Comparison of ENCODE assay signal across 25 cellular contexts in genomic region chr15:48025118-48025517, GRCh38.
DNase-seq lines count a peak whose midpoint lies in the region; ATAC-seq, FAIRE-seq and TF ChIP-seq lines count a peak whose summit lies in the region.
"Had no signal": no experiment of that assay in that cellular context is flagged by ENCODE, and none has a peak within 500 bp of the region (broad histone marks: within the 10 kb centered on the region; RNA-seq: fewer than 3 reads in every experiment).

No MANE protein-coding gene starts in this region.

- no peak overlapping the region for H3K9ac ChIP-seq in smooth muscle cell (ENCODE audit: low read depth)

- H3K36me3 ChIP-seq in breast epithelium (no peaks in the 10 kb centered on the region), RWPE2 (ENCODE audit: low read depth) (no peaks in the 10 kb centered on the region), smooth muscle cell (ENCODE audit: low read depth) (no peaks in the 10 kb centered on the region), small intestine (ENCODE audit: control insufficient read depth in 2 of 2, insufficient read depth in 2 of 2, low read length in 2 of 2) (no peaks in the 10 kb centered on the region)
- H3K36me3 ChIP-seq: ascending aorta, thoracic aorta had no signal

- CTCF ChIA-PET in MCF 10A (lab: Yijun Ruan, JAX), result interaction anchor here (0.7 to 1.4 kb wide), 2 partner anchors 60 to 600 kb away, joined by 3 to 4 read pairs; no protein-coding TSS in a partner anchor

- H3K4me2 ChIP-seq in smooth muscle cell, result no peak overlapping the region

- POLR2A ChIA-PET in MCF 10A (lab: Yijun Ruan, JAX), result interaction anchor here (0.6 kb wide), 1 partner anchor 451 kb away, joined by 3 read pairs; no protein-coding TSS in a partner anchor

- TF ChIP-seq POLR2A in breast epithelium (IDR thresholded peaks at IDR 0.05), result no peak

- H3K9me3 ChIP-seq in breast epithelium (no peaks in the 10 kb centered on the region), RWPE2 (ENCODE audit: severe bottlenecking) (no peaks in the 10 kb centered on the region), smooth muscle cell (replicated peaks; ENCODE audit: low read depth) (no peaks in the 10 kb centered on the region), small intestine (ENCODE audit: control insufficient read depth, low read depth) (no peaks in the 10 kb centered on the region)
- H3K9me3 ChIP-seq: ascending aorta, thoracic aorta had no signal

- no peak overlapping the region for H3K4me3 ChIP-seq in breast epithelium
- H3K4me3 ChIP-seq in RWPE2 (ENCODE audit: severe bottlenecking), result no peak overlapping the region
- H3K4me3 ChIP-seq in epithelial cell of proximal tubule (ENCODE audit: low read depth, low read length), result no peak overlapping the region
- H3K4me3 ChIP-seq in smooth muscle cell, result no peak overlapping the region
- H3K4me3 ChIP-seq in small intestine (ENCODE audit: low read depth in 1 of 2, low read length in 2 of 2), result no peak overlapping the region
- H3K4me3 ChIP-seq: ascending aorta, lung, thoracic aorta had no signal

- H3K27me3 ChIP-seq in breast epithelium (no peaks in the 10 kb centered on the region), RWPE2 (ENCODE audit: insufficient read depth, poor library complexity, severe bottlenecking) (no peaks in the 10 kb centered on the region), smooth muscle cell (ENCODE audit: low read depth) (peaks cover 3% of the 10 kb centered on the region), small intestine (ENCODE audit: control insufficient read depth in 2 of 2, insufficient read depth in 2 of 2, low read length in 2 of 2) (no peaks in the 10 kb centered on the region)
- H3K27me3 ChIP-seq: ascending aorta had no signal

- no peaks in the 10 kb centered on the region for H3K27me3 Mint-ChIP-seq in MCF 10A (ENCODE audit: insufficient read depth, unreplicated experiment)

- intact Hi-C loops in MCF 10A (cut with micrococcal nuclease), result no loop called here
- intact Hi-C loops in breast epithelium (cut with DNase I; ENCODE audit: low total_unique reads), result no loop called here

- no peak overlapping the region for H3K27ac Mint-ChIP-seq in MCF 10A (ENCODE audit: low read depth, unreplicated experiment)
- H3K27ac Mint-ChIP-seq: activated CD4-positive, alpha-beta T cell treated with anti-CD3 and anti-CD28 coated beads for 36 hours; activated naive CD4-positive, alpha-beta T cell treated with anti-CD3 and anti-CD28 coated beads for 36 hours; activated T-cell treated with anti-CD3 and anti-CD28 coated beads, Interleukin-2, amount 50 U/mL, for 72 hours had no signal

- H3K4me1 Mint-ChIP-seq in MCF 10A (ENCODE audit: insufficient read depth, unreplicated experiment), result no peaks in the 10 kb centered on the region

- H2AFZ ChIP-seq in smooth muscle cell (ENCODE audit: low read depth), result no peak overlapping the region

- H3F3A ChIP-seq in smooth muscle cell (ENCODE audit: low read depth), result no peaks in the 10 kb centered on the region

- no peaks in the 10 kb centered on the region for H3K36me3 Mint-ChIP-seq in MCF 10A (ENCODE audit: insufficient read depth, unreplicated experiment)

- TF ChIP-seq CTCF in MCF 10A (IDR thresholded peaks at IDR 0.05; ENCODE audit: unreplicated experiment) (peak; percentile 28), breast epithelium (IDR thresholded peaks at IDR 0.05) (no peak), RWPE2 (IDR thresholded peaks at IDR 0.05; ENCODE audit: poor library complexity, severe bottlenecking) (peak; percentile 22), epithelial cell of proximal tubule (conservative IDR thresholded peaks at IDR 0.05; ENCODE audit: low read depth, low read length) (peak; percentile 32), smooth muscle cell (IDR thresholded peaks at IDR 0.05; ENCODE audit: borderline replicate concordance, insufficient read depth, poor library complexity, severe bottlenecking) (peak; percentile 8)

- WGBS in smooth muscle cell (ENCODE audit: low lambda C conversion rate), result 84% methylated on average over 1 of the region's 1 CpG
- 78 to 89% (median 82%) methylated on average over 1 of the region's 1 CpG for WGBS in small intestine, 3 donors

- no peaks in the 10 kb centered on the region for H3K4me1 ChIP-seq in breast epithelium
- no peaks in the 10 kb centered on the region for H3K4me1 ChIP-seq in RWPE2 (ENCODE audit: insufficient read depth, poor library complexity, severe bottlenecking)
- H3K4me1 ChIP-seq in smooth muscle cell (ENCODE audit: low read depth), result no peaks in the 10 kb centered on the region
- no peaks in the 10 kb centered on the region for H3K4me1 ChIP-seq in small intestine (ENCODE audit: control insufficient read depth in 2 of 2, insufficient read depth in 1 of 2, low read depth in 1 of 2, low read length in 1 of 2)
- H3K4me1 ChIP-seq: ascending aorta had no signal

- H3K27ac ChIP-seq in breast epithelium (no peak overlapping the region), RWPE2 (ENCODE audit: poor library complexity, severe bottlenecking) (no peak overlapping the region), smooth muscle cell (ENCODE audit: low read depth) (no peak overlapping the region), small intestine (ENCODE audit: low read depth in 1 of 2, low read length in 1 of 2) (no peak overlapping the region)
- H3K27ac ChIP-seq: ascending aorta, thoracic aorta had no signal

- H3K9me3 Mint-ChIP-seq in MCF 10A (ENCODE audit: unreplicated experiment), result no peaks in the 10 kb centered on the region
- H3K9me3 Mint-ChIP-seq: activated naive CD4-positive, alpha-beta T cell treated with anti-CD3 and anti-CD28 coated beads for 36 hours had no signal

- H3K79me2 ChIP-seq in smooth muscle cell (ENCODE audit: low read depth), result no peaks in the 10 kb centered on the region

- no peak overlapping the region for H3K4me3 Mint-ChIP-seq in MCF 10A (ENCODE audit: unreplicated experiment)
- H3K4me3 Mint-ChIP-seq: activated CD4-positive, alpha-beta T cell treated with anti-CD3 and anti-CD28 coated beads for 36 hours; activated naive CD4-positive, alpha-beta T cell treated with anti-CD3 and anti-CD28 coated beads for 36 hours; activated T-cell treated with anti-CD3 and anti-CD28 coated beads, Interleukin-2, amount 50 U/mL, for 72 hours had no signal

- no TSS peak for BruUV-seq in MCF 10A (replicated peaks; lab: Mats Ljungman, UMichigan)

- no peaks in the 10 kb centered on the region for H4K20me1 ChIP-seq in smooth muscle cell (ENCODE audit: low read depth)

- DNase-seq in MCF 10A (ENCODE audit: unreplicated experiment), result peak; percentile 20
- DNase-seq in breast epithelium (ENCODE audit: low spot score in 2 of 2), result no peak
- no peak for DNase-seq in RWPE2 (ENCODE audit: low spot score)
- DNase-seq in epithelial cell of proximal tubule (ENCODE audit: low read depth), result no peak
- no peak for DNase-seq in smooth muscle cell (lab: John Stamatoyannopoulos, UW; ENCODE audit: unreplicated experiment)
- DNase-seq in OCI-M1 (lab: John Stamatoyannopoulos, UW), result no peak
- no peak for DNase-seq in small intestine
- DNase-seq: activated CD4-positive, alpha-beta T cell treated with anti-CD3 and anti-CD28 coated beads for 36 hours; activated naive CD4-positive, alpha-beta T cell treated with anti-CD3 and anti-CD28 coated beads for 36 hours; activated T-cell treated with anti-CD3 and anti-CD28 coated beads, Interleukin-2, amount 50 U/mL, for 72 hours; C1 segment of cervical spinal cord; cerebellar nuclear complex; DMS153; effector CD4-positive, alpha-beta T cell; NCI-H1048; NCI-H187; stimulated activated CD4-positive, alpha-beta T cell treated with anti-CD3 and anti-CD28 coated beads, Interleukin-2, amount 100 ng/mL, for 48 hours; stimulated activated naive CD4-positive, alpha-beta T cell treated with Interleukin-2 at 50 U/mL for 16 hours had no signal

- ATAC-seq in RWPE2 (ENCODE audit: low read depth) (no peak), GM18519 (IDR thresholded peaks at IDR 0.05; ENCODE audit: low FRiP score, unreplicated experiment) (no peak)
- ATAC-seq: activated CD4-positive, alpha-beta T cell treated with anti-CD3 and anti-CD28 coated beads for 36 hours; activated T-cell treated with anti-CD3 and anti-CD28 coated beads, Interleukin-2, amount 50 U/mL, for 72 hours; esophagus mucosa had no signal

- FAIRE-seq in small intestine (lab: Jason Lieb, UNC), result no peak
- FAIRE-seq: GM12891, TTC549 had no signal

Comparison
In these comparisons a context has a peak if more than half of its experiments do, and no peak if none do; other contexts are left out.
1. CTCF ChIP-seq: peak in MCF 10A (single experiment), RWPE2 (single experiment), epithelial cell of proximal tubule (single experiment) and smooth muscle cell (single experiment); none in breast epithelium (0 of 3).